In genomic region chr19:48321372-48321621, GRCh38 we compare ENCODE assay signal across 7 cellular contexts.
DNase-seq lines count a peak whose midpoint lies in the region; ATAC-seq lines count a peak whose summit lies in the region.

No MANE protein-coding gene starts in this region.

- H3K27me3 Mint-ChIP-seq in central memory CD8-positive, alpha-beta T cell: no peaks in the 10 kb centered on the region

- no peaks in the 10 kb centered on the region for H3K9me3 Mint-ChIP-seq in central memory CD8-positive, alpha-beta T cell

- H3K27ac Mint-ChIP-seq in central memory CD8-positive, alpha-beta T cell (ENCODE audit: low read depth): peak overlapping the region; percentile 99

- peak; percentile 87 to 94 for DNase-seq in NCI-H446 (lab: John Stamatoyannopoulos, UW)
- peak; percentile 82 to 87 for DNase-seq in central memory CD8-positive, alpha-beta T cell (ENCODE audit: low spot score in 2 of 2)
- DNase-seq in kidney glomerular epithelial cell (lab: John Stamatoyannopoulos, UW): peak; percentile 80
- DNase-seq in stimulated activated CD4-positive, alpha-beta T cell treated with anti-CD3 and anti-CD28 coated beads, Interleukin-1b, Interleukin-23, amount 100 ng/mL, for 4 hours (ENCODE audit: low read depth in 2 of 2): peak; percentile 91 to 95

- peaks cover 60% of the 10 kb centered on the region for H3K4me1 Mint-ChIP-seq in central memory CD8-positive, alpha-beta T cell

- peak overlapping the region; percentile 99 for H3K4me3 Mint-ChIP-seq in central memory CD8-positive, alpha-beta T cell

- ATAC-seq in GM18511 (IDR thresholded peaks at IDR 0.05; ENCODE audit: unreplicated experiment): peak; percentile 55
- ATAC-seq in HG03135 (IDR thresholded peaks at IDR 0.05; ENCODE audit: unreplicated experiment): peak; percentile 41
- ATAC-seq in activated CD4-positive, CD25-positive, alpha-beta regulatory T cell treated with anti-CD3 and anti-CD28 coated beads, Interleukin-2, amount 50 U/mL, for 24 hours: peak; percentile 55 to 67
- peak; percentile 45 for ATAC-seq in central memory CD8-positive, alpha-beta T cell (replicated peaks; ENCODE audit: extremely low read depth, poor library complexity, severe bottlenecking)

- H3K36me3 Mint-ChIP-seq in central memory CD8-positive, alpha-beta T cell (ENCODE audit: insufficient read depth): peaks cover 29% of the 10 kb centered on the region

Comparison
In these comparisons a context has a peak if more than half of its experiments do, and no peak if none do; other contexts are left out.
1. Peak in every context shown above with its lines: DNase-seq and ATAC-seq.